Comparison of ENCODE assay signal across 8 cellular contexts in genomic region chr12:102169922-102170698, GRCh38. TPM values are rescaled to one million over a fixed set of nuclear protein-coding genes. Genes with fewer than 3 reads are reported as not detected.
DNase-seq lines count a peak whose midpoint lies in the region; ATAC-seq and TF ChIP-seq lines count a peak whose summit lies in the region.

No MANE protein-coding gene starts in this region.

- no peak overlapping the region for H3K4me2 ChIP-seq in KMS-11

- no peak overlapping the region for H3K9ac ChIP-seq in KMS-11
- H3K9ac ChIP-seq in adipocyte (ENCODE audit: low read length) = no peak overlapping the region

- H3K27me3 Mint-ChIP-seq in activated T-cell treated with anti-CD3 and anti-CD28 coated beads, Interleukin-2, amount 50 U/mL, for 4 hours (ENCODE audit: low read depth) = no peaks in the 10 kb centered on the region

- no peaks in the 10 kb centered on the region for H4K20me1 ChIP-seq in KMS-11 (ENCODE audit: insufficient read depth)

- H3K36me3 ChIP-seq in KMS-11 (ENCODE audit: insufficient read depth) = no peaks in the 10 kb centered on the region
- H3K36me3 ChIP-seq in adipocyte (ENCODE audit: control insufficient read depth, insufficient read depth, low read length, severe bottlenecking) = no peaks in the 10 kb centered on the region
- no peaks in the 10 kb centered on the region for H3K36me3 ChIP-seq in upper lobe of right lung

- H3K4me1 ChIP-seq in KMS-11 (ENCODE audit: low read depth, poor library complexity, severe bottlenecking) (peaks cover 4% of the 10 kb centered on the region), adipocyte (ENCODE audit: control insufficient read depth, insufficient read depth, low read length) (peaks cover 25% of the 10 kb centered on the region), upper lobe of right lung (no peaks in the 10 kb centered on the region)

- H3K4me3 Mint-ChIP-seq in activated T-cell treated with anti-CD3 and anti-CD28 coated beads, Interleukin-2, amount 50 U/mL, for 4 hours = no peak overlapping the region

- TF ChIP-seq CTCF in KMS-11 (conservative IDR thresholded peaks at IDR 0.05; ENCODE audit: low read depth, low read length) = peak; percentile 68
- TF ChIP-seq CTCF in upper lobe of right lung (IDR thresholded peaks at IDR 0.05) = peak; percentile 71

- intact Hi-C loops in upper lobe of right lung (cut with DNase I) = no loop called here

- no peak overlapping the region for H3K27ac ChIP-seq in KMS-11
- H3K27ac ChIP-seq in upper lobe of right lung = no peak overlapping the region

- no peaks in the 10 kb centered on the region for H3K27me3 ChIP-seq in KMS-11 (ENCODE audit: insufficient read depth, low read depth)
- no peaks in the 10 kb centered on the region for H3K27me3 ChIP-seq in adipocyte (replicated peaks; ENCODE audit: control insufficient read depth, insufficient read depth, low read length)
- no peaks in the 10 kb centered on the region for H3K27me3 ChIP-seq in upper lobe of right lung

- no peaks in the 10 kb centered on the region for H3K9me3 ChIP-seq in adipocyte (ENCODE audit: control insufficient read depth, low read length)
- H3K9me3 ChIP-seq in upper lobe of right lung = no peaks in the 10 kb centered on the region

- no peaks in the 10 kb centered on the region for H3K9me3 Mint-ChIP-seq in activated T-cell treated with anti-CD3 and anti-CD28 coated beads, Interleukin-2, amount 50 U/mL, for 4 hours

- H3K79me2 ChIP-seq in KMS-11 (ENCODE audit: insufficient read depth, low read depth) = no peaks in the 10 kb centered on the region

- peaks cover 2% of the 10 kb centered on the region for H3K4me1 Mint-ChIP-seq in activated T-cell treated with anti-CD3 and anti-CD28 coated beads, Interleukin-2, amount 50 U/mL, for 4 hours (ENCODE audit: low read depth)

- ATAC-seq in activated T-cell treated with anti-CD3 and anti-CD28 coated beads, Interleukin-2, amount 50 U/mL, for 4 hours = peak; percentile 37 to 43
- peak; percentile 65 for ATAC-seq in upper lobe of right lung

- H3K4me3 ChIP-seq in KMS-11 (IDR thresholded peaks at IDR 0.05; ENCODE audit: insufficient read depth, low read depth, low read length) (no peak overlapping the region), adipocyte (ENCODE audit: low read length) (no peak overlapping the region), upper lobe of right lung (no peak overlapping the region)

- no peaks in the 10 kb centered on the region for H3K36me3 Mint-ChIP-seq in activated T-cell treated with anti-CD3 and anti-CD28 coated beads, Interleukin-2, amount 50 U/mL, for 4 hours (ENCODE audit: insufficient read depth)

- no peak for DNase-seq in activated T-cell treated with anti-CD3 and anti-CD28 coated beads, Interleukin-2, amount 50 U/mL, for 4 hours
- DNase-seq in activated T-cell treated with anti-CD3 and anti-CD28 coated beads for 4 hours = no peak
- DNase-seq in adipocyte (ENCODE audit: low read depth) = peak; percentile 43
- DNase-seq in kidney glomerular epithelial cell (lab: John Stamatoyannopoulos, UW) = peak; percentile 32
- DNase-seq in upper lobe of right lung = no peak
- DNase-seq in NCI-H526 treated with DMSO at 0.1 percent for 48 hours (lab: John Stamatoyannopoulos, UW) = no peak
- DNase-seq in epidermal melanocyte (ENCODE audit: insufficient read length, low spot score) = no peak

- no peak overlapping the region for H2AFZ ChIP-seq in KMS-11 (ENCODE audit: low read depth)

RNA-seq across cellular contexts. Expression of gene PMCH, which starts 27.5 kb away (rescaled TPM):
- under 1 TPM in 2 of 3 donors, not detected in 1; 0.30 to 0.45 TPM for total RNA-seq in activated T-cell treated with anti-CD3 and anti-CD28 coated beads, Interleukin-2, amount 50 U/mL, for 4 hours
- not detected for total RNA-seq in upper lobe of right lung

RNA-seq across cellular contexts. Expression of gene PARPBP, which starts 50.1 kb away (rescaled TPM):
- 1 to 10 TPM; 6.0 to 8.9 (median 7.8) TPM for total RNA-seq in activated T-cell treated with anti-CD3 and anti-CD28 coated beads, Interleukin-2, amount 50 U/mL, for 4 hours
- total RNA-seq in upper lobe of right lung = 2.1 TPM

RNA-seq across cellular contexts. Expression of gene NUP37, which starts 50.2 kb away (rescaled TPM):
- total RNA-seq in activated T-cell treated with anti-CD3 and anti-CD28 coated beads, Interleukin-2, amount 50 U/mL, for 4 hours = 10 to 100 TPM; 46.5 to 64.5 (median 55.6) TPM
- total RNA-seq in upper lobe of right lung = 17.6 TPM

Comparison
In these comparisons a context has a peak if more than half of its experiments do, and no peak if none do; other contexts are left out.
1. DNase-seq: peak in adipocyte (single experiment) and kidney glomerular epithelial cell (single experiment); none in activated T-cell treated with anti-CD3 and anti-CD28 coated beads, Interleukin-2, amount 50 U/mL, for 4 hours (single experiment), activated T-cell treated with anti-CD3 and anti-CD28 coated beads for 4 hours (single experiment), upper lobe of right lung (single experiment), NCI-H526 treated with DMSO at 0.1 percent for 48 hours (single experiment) and epidermal melanocyte (single experiment).